In genomic region chrX:104721854-104722253, GRCh38 we compare ENCODE assay signal across 19 cellular contexts.
DNase-seq lines count a peak whose midpoint lies in the region; FAIRE-seq and TF ChIP-seq lines count a peak whose summit lies in the region.
"Had no signal": no experiment of that assay in that cellular context is flagged by ENCODE, and none has a peak within 500 bp of the region (broad histone marks: within the 10 kb centered on the region; RNA-seq: fewer than 3 reads in every experiment).

No MANE protein-coding gene starts in this region.

- H3K27me3 ChIP-seq in small intestine (ENCODE audit: control insufficient read depth in 2 of 2, insufficient read depth in 2 of 2, low read length in 2 of 2): no peaks in the 10 kb centered on the region
- H3K27me3 ChIP-seq: BLaER1 treated with 17β-estradiol and CSF1 and Interleukin-3, amounts not matched to agents 10 nM and 100 nM had no signal

- no peak overlapping the region for H3K27ac Mint-ChIP-seq in CD14-positive monocyte
- H3K27ac Mint-ChIP-seq: B cell; CD4-positive, alpha-beta memory T cell; CD4-positive, CD25-positive, alpha-beta regulatory T cell; CD8-positive, alpha-beta memory T cell had no signal

- no peak overlapping the region for H3K4me3 ChIP-seq in small intestine (ENCODE audit: low read depth in 1 of 2, low read length in 2 of 2)
- H3K4me3 ChIP-seq: A549; BLaER1 treated with 17β-estradiol and CSF1 and Interleukin-3, amounts not matched to agents 10 nM and 100 nM had no signal

- no peaks in the 10 kb centered on the region for H3K9me3 ChIP-seq in small intestine (ENCODE audit: control insufficient read depth, low read depth)
- H3K9me3 ChIP-seq: A549 had no signal

- H3K27ac ChIP-seq in small intestine (ENCODE audit: low read depth in 1 of 2, low read length in 1 of 2): no peak overlapping the region
- H3K27ac ChIP-seq: 22Rv1; A549; BLaER1 treated with 17β-estradiol and CSF1 and Interleukin-3, amounts not matched to agents 10 nM and 100 nM; C4-2B had no signal

- no peak overlapping the region for H3K4me3 Mint-ChIP-seq in CD14-positive monocyte
- H3K4me3 Mint-ChIP-seq: B cell; CD4-positive, alpha-beta memory T cell; CD4-positive, CD25-positive, alpha-beta regulatory T cell; CD8-positive, alpha-beta memory T cell had no signal

- H3K4me1 Mint-ChIP-seq in CD14-positive monocyte: no peaks in the 10 kb centered on the region
- H3K4me1 Mint-ChIP-seq: B cell; CD4-positive, alpha-beta memory T cell; CD4-positive, CD25-positive, alpha-beta regulatory T cell; CD8-positive, alpha-beta memory T cell had no signal

- 17 to 56% (median 22%) methylated on average over 3 of the region's 3 CpGs for WGBS in small intestine, 3 donors

- peaks cover 0 to 2% (median 0%) of the 10 kb centered on the region in 3 donors for H3K27me3 Mint-ChIP-seq in CD14-positive monocyte (ENCODE audit: low read depth in 3 of 3)
- H3K27me3 Mint-ChIP-seq: B cell; CD4-positive, alpha-beta memory T cell; CD4-positive, CD25-positive, alpha-beta regulatory T cell had no signal

- intact Hi-C loops in CD14-positive monocyte (cut with micrococcal nuclease): no loop called here

- H3K36me3 ChIP-seq in small intestine (ENCODE audit: control insufficient read depth in 2 of 2, insufficient read depth in 2 of 2, low read length in 2 of 2): no peaks in the 10 kb centered on the region
- H3K36me3 ChIP-seq: BLaER1 treated with 17β-estradiol and CSF1 and Interleukin-3, amounts not matched to agents 10 nM and 100 nM had no signal

- peaks cover 0 to 3% (median 0%) of the 10 kb centered on the region in 7 donors for H3K9me3 Mint-ChIP-seq in CD14-positive monocyte

- H3K36me3 Mint-ChIP-seq in CD14-positive monocyte: no peaks in the 10 kb centered on the region
- H3K36me3 Mint-ChIP-seq: CD4-positive, alpha-beta memory T cell; CD4-positive, CD25-positive, alpha-beta regulatory T cell; CD8-positive, alpha-beta memory T cell had no signal

- DNase-seq in HT-29 (ENCODE audit: low spot score): peak; percentile 5
- peak; percentile 2 for DNase-seq in LoVo (ENCODE audit: low spot score)
- peak; percentile 89 for DNase-seq in small intestine
- no peak for DNase-seq in CD14-positive monocyte (ENCODE audit: low spot score)
- no peak for DNase-seq in medulla oblongata (ENCODE audit: extremely low spot score)
- DNase-seq: AML-193; CD4-positive, alpha-beta memory T cell; CD4-positive, CD25-positive, alpha-beta regulatory T cell; CD8-positive, alpha-beta memory T cell; COR-L47; DMS79 treated with DMSO at 0.1 percent for 48 hours; GF-D8 had no signal

- peak; percentile 95 for FAIRE-seq in small intestine (lab: Jason Lieb, UNC)
- FAIRE-seq: G401.6, GM12891 had no signal

- TF ChIP-seq CTCF in CD14-positive monocyte (IDR thresholded peaks at IDR 0.05): no peak

- H3K4me1 ChIP-seq in small intestine (ENCODE audit: control insufficient read depth in 2 of 2, insufficient read depth in 1 of 2, low read depth in 1 of 2, low read length in 1 of 2): no peaks in the 10 kb centered on the region
- H3K4me1 ChIP-seq: A549; BLaER1 treated with 17β-estradiol and CSF1 and Interleukin-3, amounts not matched to agents 10 nM and 100 nM had no signal

Comparison
In these comparisons a context has a peak if more than half of its experiments do, and no peak if none do; other contexts are left out.
1. DNase-seq: peak in HT-29 (single experiment), LoVo (single experiment) and small intestine (single experiment); none in CD14-positive monocyte (single experiment) and medulla oblongata (single experiment).